In the genomic region with DNA sequence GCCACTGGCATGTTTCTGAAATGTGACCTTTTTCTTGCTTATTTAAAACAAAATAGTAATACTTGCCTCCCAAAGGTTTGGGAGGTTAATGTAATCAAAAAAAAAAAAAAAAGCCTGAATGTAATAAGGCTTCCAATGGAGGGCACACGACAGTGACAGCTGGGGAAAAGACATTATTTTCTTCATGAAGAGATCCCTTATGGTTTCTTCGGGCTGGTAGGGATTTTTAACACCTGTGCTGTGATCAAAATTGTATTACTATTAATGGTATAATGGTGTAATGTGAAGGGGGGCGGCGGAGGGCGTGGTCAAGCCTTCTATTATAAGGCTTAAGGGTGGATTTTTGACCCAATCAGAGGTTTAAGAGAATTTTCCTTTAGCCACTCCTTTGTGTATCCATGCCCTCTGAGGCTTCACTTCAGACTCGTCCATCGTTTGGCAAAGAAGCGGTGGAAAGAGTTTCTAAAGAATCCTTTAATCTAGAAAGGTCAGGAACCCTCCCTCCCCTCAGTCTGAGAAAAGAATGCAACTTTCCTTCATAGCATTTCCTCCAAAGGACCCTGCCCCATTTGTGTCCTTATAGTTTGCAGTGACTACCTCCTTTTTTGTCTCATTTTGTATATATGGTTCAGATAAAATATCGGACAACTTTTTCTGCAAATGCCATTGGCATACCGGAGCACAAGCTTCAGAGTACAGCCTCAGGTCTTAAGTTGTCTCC, we compare ENCODE assay signal across 8 cellular contexts.
DNase-seq lines count a peak whose midpoint lies in the region; ATAC-seq, FAIRE-seq and TF ChIP-seq lines count a peak whose summit lies in the region.

No MANE protein-coding gene starts in this region.

- intact Hi-C loops in mammary epithelial cell (cut with micrococcal nuclease) (loop anchor here (1.0 kb wide), 4 partner anchors 9 to 94 kb away; no protein-coding TSS in a partner anchor), kidney (cut with DNase I) (no loop called here)

- in situ Hi-C loops in mammary epithelial cell (cut with MboI; ENCODE audit: low sequenced_read_pairs in 2 of 2), result loop anchor here (5.0 kb wide), 2 partner anchors 72 to 77 kb away; no protein-coding TSS in a partner anchor

- no peaks in the 10 kb centered on the region for H4K20me1 ChIP-seq in mammary epithelial cell (ENCODE audit: insufficient read depth, low read length)

- H3K27ac ChIP-seq in mammary epithelial cell (ENCODE audit: insufficient read depth, low read depth, low read length) (peak overlapping the region; percentile 98), kidney (ENCODE audit: low read depth in 2 of 2, low read length in 2 of 2) (peak overlapping the region; percentile 98 to 99)

- 4% methylated on average over 10 of the region's 10 CpGs for WGBS in mammary epithelial cell (ENCODE audit: low coverage, missing lambda C conversion rate)

- ATAC-seq in HG03378 (IDR thresholded peaks at IDR 0.05; ENCODE audit: unreplicated experiment) (no peak), HG02588 (IDR thresholded peaks at IDR 0.05; ENCODE audit: unreplicated experiment) (no peak)

- H3K36me3 ChIP-seq in mammary epithelial cell (ENCODE audit: insufficient read depth, low read length), result no peaks in the 10 kb centered on the region
- no peaks in the 10 kb centered on the region for H3K36me3 ChIP-seq in kidney (ENCODE audit: control insufficient read depth in 1 of 2, insufficient read depth in 2 of 2, low read length in 2 of 2)

- H3K27me3 ChIP-seq in mammary epithelial cell (ENCODE audit: insufficient read depth, low read length), result no peaks in the 10 kb centered on the region

- peak overlapping the region; percentile 35 to 66 (median 40) for H3K4me3 ChIP-seq in mammary epithelial cell (replicated peaks in 1 of 3; ENCODE audit: insufficient read depth in 1 of 3, low read depth in 2 of 3, low read length in 3 of 3)
- peak overlapping the region; percentile 72 to 98 for H3K4me3 ChIP-seq in kidney (ENCODE audit: low read length in 2 of 2)

- BruUV-seq in mammary epithelial cell (replicated peaks; lab: Mats Ljungman, UMichigan), result TSS peak; percentile 76

- dilution Hi-C loops in mammary epithelial cell (cut with HindIII; ENCODE audit: low sequenced_read_pairs), result no loop called here

- no peak for TF ChIP-seq CTCF in mammary epithelial cell (conservative IDR thresholded peaks at IDR 0.05 in 1 of 2, IDR thresholded peaks at IDR 0.05 in 1 of 2; ENCODE audit: extremely low read depth in 1 of 2, insufficient read depth in 1 of 2, low read depth in 1 of 2, low read length in 2 of 2)
- TF ChIP-seq CTCF in kidney (IDR thresholded peaks at IDR 0.05; ENCODE audit: borderline replicate concordance, extremely low read depth, insufficient read depth), result no peak

- H3K9ac ChIP-seq in mammary epithelial cell (ENCODE audit: insufficient read depth, low read length) (peak overlapping the region; percentile 84), kidney (ENCODE audit: low read length in 2 of 2) (peak overlapping the region; percentile 92 to 98)

- FAIRE-seq in kidney (lab: Jason Lieb, UNC), result no peak

- peaks cover 17% of the 10 kb centered on the region for H3K79me2 ChIP-seq in mammary epithelial cell (ENCODE audit: insufficient read depth, low read length)

- CTCF ChIA-PET in mammary epithelial cell (lab: Charles Lee; ENCODE audit: low non-redundant PET), result no interaction called here

- DNase-seq in DMS79 treated with DMSO at 0.1 percent for 48 hours (lab: John Stamatoyannopoulos, UW), result peak; percentile 80
- peak; percentile 72 for DNase-seq in LoVo (ENCODE audit: low spot score)
- peak; percentile 77 for DNase-seq in RKO (ENCODE audit: low spot score)
- peak; percentile 75 for DNase-seq in mammary epithelial cell
- peak; percentile 78 for DNase-seq in kidney
- peak; percentile 28 for DNase-seq in stimulated activated CD4-positive, alpha-beta T cell treated with anti-CD3 and anti-CD28 coated beads, Interleukin-1b, Interleukin-23, amount 100 ng/mL, for 48 hours

- no peak overlapping the region for H2AFZ ChIP-seq in mammary epithelial cell (ENCODE audit: low read depth, low read length)

- H3K9me3 ChIP-seq in mammary epithelial cell (replicated peaks; ENCODE audit: insufficient read depth, low read length) (no peaks in the 10 kb centered on the region), kidney (ENCODE audit: control insufficient read depth in 1 of 2, low read length in 2 of 2) (no peaks in the 10 kb centered on the region)

- H3K4me1 ChIP-seq in mammary epithelial cell (ENCODE audit: insufficient read depth, low read length) (peaks cover 30% of the 10 kb centered on the region), kidney (ENCODE audit: control insufficient read depth in 1 of 2, insufficient read depth in 1 of 2, low read depth in 1 of 2, low read length in 2 of 2) (peaks cover 5 to 14% of the 10 kb centered on the region in 2 donors)

- H3K4me2 ChIP-seq in mammary epithelial cell (ENCODE audit: insufficient read depth, low read depth, low read length), result peak overlapping the region; percentile 82

Comparison
In these comparisons a context has a peak if more than half of its experiments do, and no peak if none do; other contexts are left out.
1. DNase-seq: peak in every context shown above with its lines; median percentile 80 in DMS79 treated with DMSO at 0.1 percent for 48 hours; 78 in kidney; 77 in RKO; 75 in mammary epithelial cell; 72 in LoVo; 28 in stimulated activated CD4-positive, alpha-beta T cell treated with anti-CD3 and anti-CD28 coated beads, Interleukin-1b, Interleukin-23, amount 100 ng/mL, for 48 hours.